ENCODE assay signal across 14 cellular contexts in genomic region chr17:69764137-69764536, GRCh38.
"Had no signal": no experiment of that assay in that cellular context is flagged by ENCODE, and none has a peak within 500 bp of the region (broad histone marks: within the 10 kb centered on the region; RNA-seq: fewer than 3 reads in every experiment).

No MANE protein-coding gene starts in this region.

- H3K27ac ChIP-seq: cardiac muscle cell, colonic mucosa, sigmoid colon, upper lobe of right lung had no signal

- DNase-seq: activated CD4-positive, alpha-beta T cell treated with anti-CD3 and anti-CD28 coated beads, Interleukin-2, amount 50 U/mL, for 48 hours; activated CD4-positive, CD25-positive, alpha-beta regulatory T cell treated with anti-CD3 and anti-CD28 coated beads, Interleukin-2, amount 50 U/mL, for 72 hours; activated effector memory CD4-positive, alpha-beta T cell treated with anti-CD3 and anti-CD28 coated beads, Interleukin-2, amount 50 U/mL, for 16 hours; activated T-cell treated with anti-CD3 and anti-CD28 coated beads, Interleukin-2, amount 50 U/mL, for 4 hours; anterior cingulate cortex; colonic mucosa; hypothalamus; sigmoid colon; stimulated activated CD4-positive, alpha-beta T cell treated with anti-CD3 and anti-CD28 coated beads, Interleukin-2, amount 100 ng/mL, for 24 hours; stimulated activated naive CD4-positive, alpha-beta T cell; T-helper 9 cell; upper lobe of right lung had no signal

- H3K36me3 ChIP-seq: cardiac muscle cell, colonic mucosa, sigmoid colon, upper lobe of right lung had no signal

- H3K4me3 ChIP-seq: cardiac muscle cell, colonic mucosa, sigmoid colon, upper lobe of right lung had no signal

- ATAC-seq: activated naive CD4-positive, alpha-beta T cell treated with anti-CD3 and anti-CD28 coated beads, Interleukin-2, amount 50 U/mL, for 72 hours; activated T-cell treated with anti-CD3 and anti-CD28 coated beads, Interleukin-2, amount 50 U/mL, for 4 hours; upper lobe of right lung had no signal

- H3K4me1 ChIP-seq: colonic mucosa, upper lobe of right lung had no signal

- H3K27me3 ChIP-seq: colonic mucosa, sigmoid colon, upper lobe of right lung had no signal

- H3K9me3 ChIP-seq: colonic mucosa, sigmoid colon, upper lobe of right lung had no signal
